9 cellular contexts compared by ENCODE assay signal in genomic region chr9:121735065-121735791, GRCh38.
A peak's percentile ranks its signal among the peaks of the same experiment; 100 is the strongest.
DNase-seq lines count a peak whose midpoint lies in the region; ATAC-seq, FAIRE-seq and TF ChIP-seq lines count a peak whose summit lies in the region.
"Had no signal": no experiment of that assay in that cellular context is flagged by ENCODE, and none has a peak within 500 bp of the region (broad histone marks: within the 10 kb centered on the region; RNA-seq: fewer than 3 reads in every experiment).

No MANE protein-coding gene starts in this region.

- H3K18ac ChIP-seq in IMR-90 (ENCODE audit: low read depth, low read length): peak overlapping the region; percentile 88

- peak overlapping the region; percentile 72; the same call in 1 of the 2 replicates for H2BK20ac ChIP-seq in IMR-90 (ENCODE audit: low read depth, low read length)

- no peak overlapping the region for H3K27ac Mint-ChIP-seq in activated CD8-positive, alpha-beta memory T cell treated with anti-CD3 and anti-CD28 coated beads, Interleukin-2, amount 10 ng/mL, durations not matched to agents 7 days and 5 days

- no peaks in the 10 kb centered on the region for H3K9me3 ChIP-seq in IMR-90 (ENCODE audit: control insufficient read depth, insufficient read depth, low read length)
- H3K9me3 ChIP-seq in GM12878 (replicated peaks; ENCODE audit: control insufficient read depth, insufficient read depth, low read length): no peaks in the 10 kb centered on the region
- H3K9me3 ChIP-seq in kidney (ENCODE audit: control insufficient read depth in 1 of 2, low read length in 2 of 2): no peaks in the 10 kb centered on the region
- no peaks in the 10 kb centered on the region for H3K9me3 ChIP-seq in thyroid gland

- dilution Hi-C loops in IMR-90 (cut with HindIII; ENCODE audit: low sequenced_read_pairs, unreplicated experiment): no loop called here

- TF ChIP-seq POLR2A in IMR-90 (IDR thresholded peaks at IDR 0.05; ENCODE audit: low read depth, low read length): no peak
- TF ChIP-seq POLR2A in GM12878 (IDR thresholded peaks at IDR 0.05; ENCODE audit: low read depth, low read length): no peak
- TF ChIP-seq POLR2A in thyroid gland (IDR thresholded peaks at IDR 0.05): no peak

- DNase-seq in activated CD8-positive, alpha-beta memory T cell treated with anti-CD3 and anti-CD28 coated beads, Interleukin-2, amount 10 ng/mL, durations not matched to agents 7 days and 5 days: peak; percentile 64
- DNase-seq in activated CD8-positive, alpha-beta memory T cell treated with anti-CD3 and anti-CD28 coated beads, Interleukin-2, amount 50 U/mL, for 4 hours: no peak
- DNase-seq in IMR-90 (peak; percentile 80), GM12878 (ENCODE audit: low read depth, low spot score) (no peak), kidney (no peak), thyroid gland (no peak), DMS53 treated with DMSO at 0.1 percent for 48 hours (lab: John Stamatoyannopoulos, UW; ENCODE audit: unreplicated experiment) (no peak)

- H2BK120ac ChIP-seq in IMR-90 (ENCODE audit: low read depth, low read length): peak overlapping the region; percentile 84; the same call in 1 of the 2 replicates

- H3K4ac ChIP-seq in IMR-90 (ENCODE audit: low read depth, low read length): peak overlapping the region; percentile 95

- peak overlapping the region; percentile 94 for H3K14ac ChIP-seq in IMR-90 (replicated peaks; ENCODE audit: low read depth, low read length)

- peak overlapping the region; percentile 91 for H2AK9ac ChIP-seq in IMR-90 (replicated peaks; ENCODE audit: low read depth, low read length, poor library complexity)

- H2BK5ac ChIP-seq in IMR-90 (ENCODE audit: low read depth, low read length, poor library complexity, severe bottlenecking): peak overlapping the region; percentile 15

- BruUV-seq in IMR-90 (replicated peaks; lab: Mats Ljungman, UMichigan) (no TSS peak), GM12878 (replicated peaks; lab: Mats Ljungman, UMichigan) (no TSS peak)

- H2AFZ ChIP-seq in IMR-90 (replicated peaks; ENCODE audit: low read length, poor library complexity) (peak overlapping the region; percentile 84), GM12878 (ENCODE audit: control insufficient read depth, low read depth, low read length) (no peak overlapping the region)

- H2AK5ac ChIP-seq in IMR-90 (ENCODE audit: low read depth, low read length): peak overlapping the region; percentile 62; the same call in 1 of the 2 replicates

- 76% methylated on average over 4 of the region's 9 CpGs; no CpG with 5 or more reads in 1 of the 2 experiments for WGBS in IMR-90 (ENCODE audit: extremely low coverage in 2 of 2, insufficient read length in 1 of 2), 2 experiments
- WGBS in GM12878 (ENCODE audit: insufficient coverage, insufficient replicate concordance, low lambda C conversion rate, missing lambda C conversion rate): 23% methylated on average over 9 of the region's 9 CpGs
- 72 to 78% methylated on average over 9 of the region's 9 CpGs for WGBS in thyroid gland, 2 donors

- no peaks in the 10 kb centered on the region for H3K36me3 ChIP-seq in IMR-90 (ENCODE audit: control insufficient read depth, insufficient read depth, low read length)
- H3K36me3 ChIP-seq in GM12878 (ENCODE audit: control insufficient read depth in 2 of 2, insufficient read depth in 2 of 2, low read length in 1 of 2): no peaks in the 10 kb centered on the region
- no peaks in the 10 kb centered on the region for H3K36me3 ChIP-seq in kidney (ENCODE audit: control insufficient read depth in 1 of 2, insufficient read depth in 2 of 2, low read length in 2 of 2)
- no peaks in the 10 kb centered on the region for H3K36me3 ChIP-seq in thyroid gland

- peak overlapping the region; percentile 28 for H4K5ac ChIP-seq in IMR-90 (ENCODE audit: low read depth, low read length)

- peaks cover 23% of the 10 kb centered on the region for H3K27me3 Mint-ChIP-seq in activated CD8-positive, alpha-beta memory T cell treated with anti-CD3 and anti-CD28 coated beads, Interleukin-2, amount 10 ng/mL, durations not matched to agents 7 days and 5 days

- no peaks in the 10 kb centered on the region for H3K79me2 ChIP-seq in GM12878 (ENCODE audit: control insufficient read depth, insufficient read depth, low read length)

- intact Hi-C loops in IMR-90 (cut with micrococcal nuclease): no loop called here
- intact Hi-C loops in GM12878 (cut with micrococcal nuclease; ENCODE audit: unreplicated experiment): no loop called here
- intact Hi-C loops in kidney (cut with DNase I): no loop called here
- intact Hi-C loops in thyroid gland (cut with DNase I): no loop called here

- H3K9me3 Mint-ChIP-seq in activated CD8-positive, alpha-beta memory T cell treated with anti-CD3 and anti-CD28 coated beads, Interleukin-2, amount 10 ng/mL, durations not matched to agents 7 days and 5 days (ENCODE audit: low read depth): no peaks in the 10 kb centered on the region

- in situ Hi-C loops in IMR-90 (cut with MboI; ENCODE audit: low sequenced_read_pairs) (no loop called here), GM12878 (cut with MboI) (no loop called here)

- peak overlapping the region; percentile 6; the same call in 1 of the 2 replicates for H3K4me2 ChIP-seq in IMR-90 (ENCODE audit: low read depth, low read length)
- no peak overlapping the region for H3K4me2 ChIP-seq in GM12878 (ENCODE audit: control insufficient read depth, insufficient read depth)

- peak; percentile 68 for TF ChIP-seq CTCF in IMR-90 (conservative IDR thresholded peaks at IDR 0.05; ENCODE audit: low read depth, low read length)
- TF ChIP-seq CTCF in GM12878 (IDR thresholded peaks at IDR 0.05 in 2 of 3, conservative IDR thresholded peaks at IDR 0.05 in 1 of 3; ENCODE audit: control insufficient read depth in 2 of 3, extremely low read depth in 1 of 3, insufficient read depth in 1 of 3, low read depth in 3 of 3, low read length in 3 of 3): peak; percentile 29 to 56 (median 45); a peak in 5 of 6 replicates
- TF ChIP-seq CTCF in kidney (IDR thresholded peaks at IDR 0.05; ENCODE audit: borderline replicate concordance, extremely low read depth, insufficient read depth): peak; percentile 11
- peak in 1 of 6 experiments; percentile 22 for TF ChIP-seq CTCF in thyroid gland (IDR thresholded peaks at IDR 0.05)

- H3K23ac ChIP-seq in IMR-90 (ENCODE audit: low read depth, low read length): peak overlapping the region; percentile 97

- POLR2A ChIA-PET in IMR-90 (lab: Charles Lee; ENCODE audit: unreplicated experiment) (no interaction called here), GM12878 (lab: Charles Lee) (no interaction called here)

- RAD21 ChIA-PET in GM12878 (lab: Charles Lee; ENCODE audit: unreplicated experiment): no interaction called here

- H3K4me3 Mint-ChIP-seq in activated CD8-positive, alpha-beta memory T cell treated with anti-CD3 and anti-CD28 coated beads, Interleukin-2, amount 10 ng/mL, durations not matched to agents 7 days and 5 days: no peak overlapping the region

- H2BK15ac ChIP-seq in IMR-90 (ENCODE audit: low read depth, low read length): peak overlapping the region; percentile 33; the same call in 1 of the 3 replicates

- peak overlapping the region; percentile 94 to 96 for H4K8ac ChIP-seq in IMR-90 (ENCODE audit: low read depth in 2 of 2, low read length in 2 of 2)

- no peaks in the 10 kb centered on the region for H3K36me3 Mint-ChIP-seq in activated CD8-positive, alpha-beta memory T cell treated with anti-CD3 and anti-CD28 coated beads, Interleukin-2, amount 10 ng/mL, durations not matched to agents 7 days and 5 days

- no peak overlapping the region for H3K56ac ChIP-seq in IMR-90 (ENCODE audit: extremely low read depth, insufficient read depth, low read length)

- peak; percentile 77 for ATAC-seq in activated CD8-positive, alpha-beta memory T cell treated with anti-CD3 and anti-CD28 coated beads, Interleukin-2, amount 10 ng/mL, durations not matched to agents 7 days and 5 days
- ATAC-seq in IMR-90 (ENCODE audit: low read depth) (peak; percentile 66), GM12878 (peak; percentile 89), HG03139 (IDR thresholded peaks at IDR 0.05; ENCODE audit: unreplicated experiment) (no peak)

- no peak overlapping the region for H3K4me3 ChIP-seq in IMR-90 (ENCODE audit: insufficient read depth, low read depth, low read length)
- H3K4me3 ChIP-seq in GM12878: no peak overlapping the region
- peak overlapping the region in 1 of 2 donors; percentile 42 for H3K4me3 ChIP-seq in kidney (ENCODE audit: low read length in 2 of 2)
- no peak overlapping the region for H3K4me3 ChIP-seq in thyroid gland (replicated peaks in 1 of 3)

- no peak for TF ChIP-seq EP300 in GM12878 (IDR thresholded peaks at IDR 0.05; ENCODE audit: borderline replicate concordance in 1 of 2, control insufficient read depth in 1 of 2, low read depth in 2 of 2, low read length in 2 of 2)

- SMC1A ChIA-PET in GM12878 (lab: Charles Lee; ENCODE audit: uncharacterized antibody, unreplicated experiment): interaction anchor here (0.9 kb wide), 1 partner anchor 51 kb away, joined by 3 read pairs; no protein-coding TSS in a partner anchor

- H3K9me1 ChIP-seq in IMR-90 (ENCODE audit: insufficient read depth, low read length): peaks cover 20% of the 10 kb centered on the region

- peak; percentile 71 for TF ChIP-seq RAD21 in IMR-90 (IDR thresholded peaks at IDR 0.05; ENCODE audit: low read length)
- peak; percentile 33; the same call in 1 of the 2 replicates for TF ChIP-seq RAD21 in GM12878 (IDR thresholded peaks at IDR 0.05; ENCODE audit: insufficient read depth, low read depth, low read length)

- H3K27ac ChIP-seq in IMR-90 (ENCODE audit: insufficient read depth, low read length) (peak overlapping the region; percentile 30; the same call in 1 of the 2 replicates), GM12878 (ENCODE audit: control insufficient read depth, insufficient read depth) (no peak overlapping the region), kidney (ENCODE audit: low read depth in 2 of 2, low read length in 2 of 2) (peak overlapping the region; percentile 95 to 96), thyroid gland (peak overlapping the region; percentile 64 to 91 (median 77))

- H3K4me1 ChIP-seq in IMR-90 (ENCODE audit: control insufficient read depth, insufficient read depth, low read length): peaks cover 35% of the 10 kb centered on the region
- no peaks in the 10 kb centered on the region; the same call in 1 of the 2 replicates for H3K4me1 ChIP-seq in GM12878 (ENCODE audit: control insufficient read depth, insufficient read depth, low read length)
- peaks cover 53 to 66% of the 10 kb centered on the region in 2 donors for H3K4me1 ChIP-seq in kidney (ENCODE audit: control insufficient read depth in 1 of 2, insufficient read depth in 1 of 2, low read depth in 1 of 2, low read length in 2 of 2)
- H3K4me1 ChIP-seq in thyroid gland: peaks cover 28 to 70% of the 10 kb centered on the region in 2 donors

- H3K79me1 ChIP-seq in IMR-90 (ENCODE audit: low read depth in 1 of 2, low read length in 2 of 2): peaks cover 38 to 88% of the 10 kb centered on the region in 2 experiments

- peaks cover 32% of the 10 kb centered on the region for H3K4me1 Mint-ChIP-seq in activated CD8-positive, alpha-beta memory T cell treated with anti-CD3 and anti-CD28 coated beads, Interleukin-2, amount 10 ng/mL, durations not matched to agents 7 days and 5 days

- H4K91ac ChIP-seq in IMR-90 (ENCODE audit: insufficient read depth, low read depth, low read length): peak overlapping the region; percentile 93

- H4K20me1 ChIP-seq in IMR-90 (ENCODE audit: insufficient read depth, low read length) (peaks cover 20% of the 10 kb centered on the region), GM12878 (ENCODE audit: control insufficient read depth, insufficient read depth) (no peaks in the 10 kb centered on the region; the same call in 1 of the 2 replicates)

- peak; percentile 71 for FAIRE-seq in GM12878 (lab: Jason Lieb, UNC)
- no peak for FAIRE-seq in kidney (lab: Jason Lieb, UNC)
- FAIRE-seq: GM18507 had no signal

- CTCF ChIA-PET in activated CD8-positive, alpha-beta memory T cell treated with anti-CD3 and anti-CD28 coated beads, Interleukin-2, amount 10 ng/mL, durations not matched to agents 7 days and 5 days (lab: Charles Lee): interaction anchor here (0.9 to 1.5 kb wide), 6 partner anchors 8 to 195 kb away, joined by 3 to 6 read pairs (median 4); no protein-coding TSS in a partner anchor
- CTCF ChIA-PET in IMR-90 (lab: Yijun Ruan, JAX) (interaction anchor here (1.0 to 1.4 kb wide), 4 partner anchors 10 to 16 kb away, joined by 3 to 4 read pairs (median 4); no protein-coding TSS in a partner anchor), GM12878 (lab: Yijun Ruan, JAX) (interaction anchor here (0.6 kb wide), 1 partner anchor 161 kb away, joined by 3 read pairs; no protein-coding TSS in a partner anchor)

- H3K9ac ChIP-seq in IMR-90 (ENCODE audit: low read depth, low read length) (no peak overlapping the region), GM12878 (ENCODE audit: control insufficient read depth, insufficient read depth, low read length) (no peak overlapping the region), kidney (ENCODE audit: low read length in 2 of 2) (peak overlapping the region; percentile 71 to 91)

- H3K27me3 ChIP-seq in IMR-90 (ENCODE audit: control insufficient read depth, insufficient read depth, low read length): no peaks in the 10 kb centered on the region
- peaks cover 7 to 9% of the 10 kb centered on the region in 2 experiments; a peak in 3 of 4 replicates for H3K27me3 ChIP-seq in GM12878 (replicated peaks in 1 of 2; ENCODE audit: control insufficient read depth in 2 of 2, insufficient read depth in 2 of 2, low read length in 1 of 2)
- H3K27me3 ChIP-seq in thyroid gland: no peaks in the 10 kb centered on the region

Comparison
In these comparisons a context has a peak if more than half of its experiments do, and no peak if none do; other contexts are left out.
1. DNase-seq: peak in activated CD8-positive, alpha-beta memory T cell treated with anti-CD3 and anti-CD28 coated beads, Interleukin-2, amount 10 ng/mL, durations not matched to agents 7 days and 5 days (single experiment) and IMR-90 (single experiment); none in activated CD8-positive, alpha-beta memory T cell treated with anti-CD3 and anti-CD28 coated beads, Interleukin-2, amount 50 U/mL, for 4 hours (single experiment), GM12878 (single experiment), kidney (single experiment), thyroid gland (0 of 2) and DMS53 treated with DMSO at 0.1 percent for 48 hours (single experiment).
2. H3K9ac ChIP-seq: peak in kidney (2 of 2); none in IMR-90 (single experiment) and GM12878 (single experiment).